ENCODE assay signal across 11 cellular contexts in genomic region chr12:1993871-1994371, GRCh38. TPM values are rescaled to one million over a fixed set of nuclear protein-coding genes. Genes with fewer than 3 reads are reported as not detected.
DNase-seq lines count a peak whose midpoint lies in the region; ATAC-seq, FAIRE-seq and TF ChIP-seq lines count a peak whose summit lies in the region.
"Had no signal": no experiment of that assay in that cellular context is flagged by ENCODE, and none has a peak within 500 bp of the region (broad histone marks: within the 10 kb centered on the region; RNA-seq: fewer than 3 reads in every experiment).

No MANE protein-coding gene starts in this region.

- POLR2A ChIA-PET in CD4-positive, alpha-beta T cell (lab: Charles Lee): interaction anchor here (0.7 to 1.4 kb wide), 3 partner anchors 10 to 303 kb away, joined by 3 to 7 read pairs (median 3); partner anchors contain the start of gene DCP1B

- H3K36me3 Mint-ChIP-seq in CD4-positive, alpha-beta T cell (ENCODE audit: low read depth): peaks cover 89% of the 10 kb centered on the region

- H3K27me3 Mint-ChIP-seq in CD4-positive, alpha-beta T cell: no peaks in the 10 kb centered on the region

- H3K27ac ChIP-seq in CD4-positive, alpha-beta T cell (ENCODE audit: low read depth, low read length): no peak overlapping the region
- H3K27ac ChIP-seq in muscle layer of duodenum (ENCODE audit: low read length) (peak overlapping the region; percentile 88), suprapubic skin (no peak overlapping the region)

- intact Hi-C loops in CD4-positive, alpha-beta T cell (cut with DNase I, micrococcal nuclease): no loop called here

- TF ChIP-seq POLR2A in suprapubic skin (IDR thresholded peaks at IDR 0.05): no peak

- CTCF ChIA-PET in CD4-positive, alpha-beta T cell (lab: Charles Lee): interaction anchor here (1.5 kb wide), 1 partner anchor 41 kb away, joined by 6 read pairs; no protein-coding TSS in a partner anchor

- H3K4me1 ChIP-seq in muscle layer of duodenum (ENCODE audit: control insufficient read depth in 1 of 2, insufficient read depth in 2 of 2, low read length in 2 of 2) (peaks cover 7 to 13% of the 10 kb centered on the region in 2 donors), suprapubic skin (no peaks in the 10 kb centered on the region)

- TF ChIP-seq CTCF in CD4-positive, alpha-beta T cell (IDR thresholded peaks at IDR 0.05): peak; percentile 1
- no peak for TF ChIP-seq CTCF in suprapubic skin (IDR thresholded peaks at IDR 0.05)

- ATAC-seq in CD4-positive, alpha-beta T cell (ENCODE audit: poor library complexity): peak; percentile 75
- ATAC-seq in HG03520 (IDR thresholded peaks at IDR 0.05; ENCODE audit: unreplicated experiment) (no peak), GM19463 (IDR thresholded peaks at IDR 0.05; ENCODE audit: unreplicated experiment) (no peak), HG03354 (IDR thresholded peaks at IDR 0.05; ENCODE audit: poor library complexity, severe bottlenecking, unreplicated experiment) (no peak)

- H3K9me3 ChIP-seq in CD4-positive, alpha-beta T cell (ENCODE audit: control insufficient read depth, low read length): no peaks in the 10 kb centered on the region
- H3K9me3 ChIP-seq in muscle layer of duodenum (ENCODE audit: control insufficient read depth in 1 of 2, low read length in 2 of 2) (no peaks in the 10 kb centered on the region), suprapubic skin (no peaks in the 10 kb centered on the region)

- peak; percentile 18 for FAIRE-seq in colon (lab: Jason Lieb, UNC)

- peaks cover 16 to 19% of the 10 kb centered on the region in 2 donors for H3K36me3 ChIP-seq in muscle layer of duodenum (ENCODE audit: control insufficient read depth in 1 of 2, insufficient read depth in 2 of 2, low read length in 2 of 2)
- H3K36me3 ChIP-seq in suprapubic skin: peaks cover 47% of the 10 kb centered on the region

- WGBS in suprapubic skin: 87% methylated on average over 2 of the region's 2 CpGs

- H3K4me3 ChIP-seq in muscle layer of duodenum (ENCODE audit: low read depth in 1 of 2, low read length in 2 of 2): peak overlapping the region in 1 of 2 donors; percentile 13
- H3K4me3 ChIP-seq in suprapubic skin: no peak overlapping the region

- H3K27ac Mint-ChIP-seq in CD4-positive, alpha-beta T cell: peak overlapping the region; percentile 86
- H3K27ac Mint-ChIP-seq: nephron progenitor cell had no signal

- peaks cover 53% of the 10 kb centered on the region for H3K4me1 Mint-ChIP-seq in CD4-positive, alpha-beta T cell (ENCODE audit: low read depth)

- H3K4me3 Mint-ChIP-seq in CD4-positive, alpha-beta T cell: peak overlapping the region; percentile 42
- H3K4me3 Mint-ChIP-seq: nephron progenitor cell had no signal

- H3K27me3 ChIP-seq in CD4-positive, alpha-beta T cell (ENCODE audit: control insufficient read depth, insufficient read depth, low read length): no peaks in the 10 kb centered on the region
- no peaks in the 10 kb centered on the region for H3K27me3 ChIP-seq in muscle layer of duodenum (ENCODE audit: low read depth, low read length)
- H3K27me3 ChIP-seq in suprapubic skin: no peaks in the 10 kb centered on the region

- H3K9me3 Mint-ChIP-seq in CD4-positive, alpha-beta T cell: no peaks in the 10 kb centered on the region
- H3K9me3 Mint-ChIP-seq: nephron progenitor cell had no signal

- no peak for DNase-seq in CD4-positive, alpha-beta T cell
- DNase-seq in MV-4-11 (lab: John Stamatoyannopoulos, UW) (peak; percentile 29), suprapubic skin (ENCODE audit: low spot score in 2 of 2) (no peak)
- DNase-seq: DMS 273 treated with DMSO at 0.1 percent for 48 hours, NCI-H1436 treated with DMSO at 0.1 percent for 48 hours, nephron progenitor cell had no signal

- TF ChIP-seq EP300 in suprapubic skin (IDR thresholded peaks at IDR 0.05): no peak

RNA-seq across cellular contexts. Expression of gene DCP1B, which starts 10.3 kb away (rescaled TPM):
- total RNA-seq in CD4-positive, alpha-beta T cell: 1 to 10 TPM; 4.3 to 4.6 TPM
- 10 to 100 TPM; 11.5 to 19.5 (median 13.3) TPM for total RNA-seq in suprapubic skin

RNA-seq across cellular contexts. Expression of gene CACNA1C, which starts 58.9 kb away (rescaled TPM):
- total RNA-seq in CD4-positive, alpha-beta T cell: under 1 TPM; 0.05 to 0.08 TPM
- 1 to 10 TPM; 1.4 to 3.7 (median 2.2) TPM for total RNA-seq in suprapubic skin
